10 cellular contexts compared by ENCODE assay signal in genomic region chr11:69008774-69009440, GRCh38. TPM values are rescaled to one million over a fixed set of nuclear protein-coding genes. Genes with fewer than 3 reads are reported as not detected.
A peak's percentile ranks its signal among the peaks of the same experiment; 100 is the strongest.
DNase-seq lines count a peak whose midpoint lies in the region; ATAC-seq, FAIRE-seq and TF ChIP-seq lines count a peak whose summit lies in the region.
"Had no signal": no experiment of that assay in that cellular context is flagged by ENCODE, and none has a peak within 500 bp of the region (broad histone marks: within the 10 kb centered on the region; RNA-seq: fewer than 3 reads in every experiment).

No MANE protein-coding gene starts in this region.

- no peak overlapping the region; a peak in 1 of 4 replicates for H3K9ac ChIP-seq in K562 (ENCODE audit: insufficient read depth in 1 of 2, low read depth in 2 of 2, low read length in 2 of 2)
- H3K9ac ChIP-seq in kidney (ENCODE audit: low read length in 2 of 2), result peak overlapping the region in 1 of 2 donors; percentile 26

- H3K4me3 ChIP-seq in K562 (no peak overlapping the region), kidney (ENCODE audit: low read length in 2 of 2) (no peak overlapping the region), suprapubic skin (no peak overlapping the region)

- intact Hi-C loops in K562 (cut with micrococcal nuclease), result no loop called here
- intact Hi-C loops in kidney (cut with DNase I), result no loop called here

- WGBS in K562 (ENCODE audit: insufficient coverage, low coverage, missing lambda C conversion rate), result 6% methylated on average over 16 of the region's 16 CpGs
- WGBS in suprapubic skin, result 37% methylated on average over 13 of the region's 16 CpGs

- POLR2A ChIA-PET in K562 (lab: Yijun Ruan, JAX), result no interaction called here

- DNase-seq in HS-5 (ENCODE audit: low read depth) (peak; percentile 95), K562 (ENCODE audit: extremely low read depth in 1 of 4, low spot score in 3 of 4) (peak; percentile 63 to 76 (median 72)), kidney (peak; percentile 96), suprapubic skin (ENCODE audit: low spot score in 2 of 2) (peak; percentile 91), NCI-H128 (lab: John Stamatoyannopoulos, UW; ENCODE audit: unreplicated experiment) (no peak)
- no peak for DNase-seq in stimulated activated CD4-positive, alpha-beta T cell treated with anti-CD3 and anti-CD28 coated beads, Interleukin-2, amount 100 ng/mL, for 24 hours
- DNase-seq in activated effector memory CD4-positive, alpha-beta T cell treated with Interleukin-2 at 50 U/mL for 16 hours, result no peak

- H3K9me3 ChIP-seq in K562 (replicated peaks; ENCODE audit: control insufficient read depth, insufficient read depth, low read depth, low read length), result no peaks in the 10 kb centered on the region
- no peaks in the 10 kb centered on the region for H3K9me3 ChIP-seq in kidney (ENCODE audit: control insufficient read depth in 1 of 2, low read length in 2 of 2)
- H3K9me3 ChIP-seq in suprapubic skin, result no peaks in the 10 kb centered on the region

- H3K4me1 ChIP-seq in K562 (replicated peaks in 1 of 2; ENCODE audit: control insufficient read depth in 2 of 2, insufficient read depth in 2 of 2, low read length in 2 of 2) (peaks cover 0 to 56% of the 10 kb centered on the region in 2 experiments; a peak in 3 of 5 replicates), kidney (ENCODE audit: control insufficient read depth in 1 of 2, insufficient read depth in 1 of 2, low read depth in 1 of 2, low read length in 2 of 2) (peaks cover 20 to 32% of the 10 kb centered on the region in 2 donors), suprapubic skin (peaks cover 62% of the 10 kb centered on the region)

- TF ChIP-seq CTCF in K562 (IDR thresholded peaks at IDR 0.05 in 2 of 3, conservative IDR thresholded peaks at IDR 0.05 in 1 of 3; ENCODE audit: insufficient read depth in 2 of 3, low read depth in 1 of 3, low read length in 3 of 3) (no peak), kidney (IDR thresholded peaks at IDR 0.05; ENCODE audit: borderline replicate concordance, extremely low read depth, insufficient read depth) (no peak), suprapubic skin (IDR thresholded peaks at IDR 0.05) (no peak)

- in situ Hi-C loops in K562 (cut with MboI), result no loop called here

- TF ChIP-seq POLR2A in K562 (conservative IDR thresholded peaks at IDR 0.05) (no peak), suprapubic skin (IDR thresholded peaks at IDR 0.05) (no peak)

- H3K9me1 ChIP-seq in K562 (ENCODE audit: control insufficient read depth, insufficient read depth, low read length), result peaks cover 3% of the 10 kb centered on the region

- no peak for TF ChIP-seq RAD21 in K562 (CRISPR knock-in tag; conservative IDR thresholded peaks at IDR 0.05 in 1 of 2, IDR thresholded peaks at IDR 0.05 in 1 of 2)

- no peak for TF ChIP-seq EP300 in K562 (IDR thresholded peaks at IDR 0.05; ENCODE audit: low read length)
- TF ChIP-seq EP300 in suprapubic skin (IDR thresholded peaks at IDR 0.05), result no peak

- H3K79me2 ChIP-seq in K562 (ENCODE audit: control insufficient read depth, insufficient read depth, low read length), result no peaks in the 10 kb centered on the region

- no peak overlapping the region for H2AFZ ChIP-seq in K562 (ENCODE audit: low read depth, low read length)

- ATAC-seq in K562 (peak; percentile 59), HG02840 (IDR thresholded peaks at IDR 0.05; ENCODE audit: low FRiP score, unreplicated experiment) (no peak)

- H3K27me3 ChIP-seq in K562 (ENCODE audit: control insufficient read depth in 2 of 2, insufficient read depth in 2 of 2, low read length in 2 of 2) (peaks cover 51 to 88% of the 10 kb centered on the region in 2 experiments), suprapubic skin (peaks cover 29% of the 10 kb centered on the region)

- H3K27ac ChIP-seq in K562 (ENCODE audit: extremely low read depth, low read depth, low read length), result no peak overlapping the region
- peak overlapping the region; percentile 83 for H3K27ac ChIP-seq in kidney (ENCODE audit: low read depth in 2 of 2, low read length in 2 of 2)
- peak overlapping the region; percentile 80 for H3K27ac ChIP-seq in suprapubic skin

- peaks cover 23% of the 10 kb centered on the region for H4K20me1 ChIP-seq in K562 (replicated peaks; ENCODE audit: control insufficient read depth, insufficient read depth, low read length)

- CTCF ChIA-PET in K562 (lab: Yijun Ruan, JAX; ENCODE audit: low intra/inter-chr PET ratio), result no interaction called here

- H3K36me3 ChIP-seq in K562 (ENCODE audit: control insufficient read depth, insufficient read depth, low read length) (no peaks in the 10 kb centered on the region), kidney (ENCODE audit: control insufficient read depth in 1 of 2, insufficient read depth in 2 of 2, low read length in 2 of 2) (no peaks in the 10 kb centered on the region), suprapubic skin (no peaks in the 10 kb centered on the region)

- FAIRE-seq in K562 (lab: Jason Lieb, UNC) (no peak), kidney (lab: Jason Lieb, UNC) (no peak)

- no TSS peak for BruUV-seq in K562 (replicated peaks; lab: Mats Ljungman, UMichigan)

- no peak overlapping the region for H3K4me2 ChIP-seq in K562 (ENCODE audit: insufficient read depth, low read length)

TF ChIP-seq in K562, 482 proteins besides CTCF, POLR2A, EP300 and RAD21 (continues in another document):
- TF ChIP-seq JUN (IDR thresholded peaks at IDR 0.05; ENCODE audit: borderline replicate concordance, low read depth, low read length) (0 out of 2 replicates have a peak, but pooled peaks have one; percentile 19), JUN (CRISPR knock-in tag; IDR thresholded peaks at IDR 0.05; ENCODE audit: borderline replicate concordance) (no peak), SNAPC5 (CRISPR knock-in tag; IDR thresholded peaks at IDR 0.05) (no peak)

RNA-seq across cellular contexts. Expression of gene MRGPRF, which starts 4.1 kb away (rescaled TPM):
- not detected in 2 replicates for total RNA-seq in K562 (2011; cell fraction: chromatin; rRNA removed; ENCODE audit: low replicate concordance)
- total RNA-seq in K562 (2011; cell fraction: nucleolus; rRNA removed), result not detected in 2 replicates
- not detected in 2 replicates for total RNA-seq in K562 (2011; cell fraction: nucleoplasm; rRNA removed)
- not detected in 2 replicates for total RNA-seq in K562 (2014; rRNA removed)
- total RNA-seq in K562 (2014; rRNA removed; fragmentation: Illumina TruSeq; extraction: Trizol), result not detected in 2 replicates
- not detected in 2 replicates for total RNA-seq in K562 (2015; rRNA removed; fragmentation: Illumina TruSeq; extraction: Trizol)
- 0.07 TPM in 1 of 2 replicates, not detected in the other for total RNA-seq in K562 (2021)
- polyA plus RNA-seq in K562 (2011; rRNA removed), result not detected in 2 replicates
- polyA plus RNA-seq in K562 (2011; cell fraction: cytosol; rRNA removed), result not detected in 2 replicates
- not detected in 2 replicates for polyA plus RNA-seq in K562 (2011; cell fraction: nucleus; rRNA removed)
- polyA plus RNA-seq in K562 (2012), result not detected in 2 replicates
- not detected in 2 replicates for polyA plus RNA-seq in K562 (2014; fragmentation: Illumina TruSeq; extraction: Trizol)
- polyA plus RNA-seq in K562 (2014; fragmentation: Nextera tagmentation; extraction: Ambion mirVana), result not detected
- not detected in 2 replicates for polyA plus RNA-seq in K562 (2014; rRNA removed)
- polyA minus RNA-seq in K562 (2011; rRNA and poly(A)+ RNA removed), result not detected in 2 replicates
- not detected in 2 replicates for polyA minus RNA-seq in K562 (2011; cell fraction: cytosol; rRNA and poly(A)+ RNA removed)
- not detected in 2 replicates for polyA minus RNA-seq in K562 (2011; cell fraction: nucleus; rRNA and poly(A)+ RNA removed)
- total RNA-seq in kidney, result 9.3 TPM
- polyA plus RNA-seq in kidney (ENCODE audit: insufficient read depth, low read depth, low replicate concordance), result 19.0 TPM
- total RNA-seq in suprapubic skin, result 1 to 10 TPM; 2.0 to 9.8 (median 4.8) TPM
- total RNA-seq: T-helper 2 cell treated with Interferon-gamma antibody and Interleukin-4, amounts not matched to agents 100 ng/mL and 5 ng/mL, for 36 hours had no signal

RNA-seq across cellular contexts. Expression of gene MRGPRD, which starts 28.1 kb away (rescaled TPM):
- total RNA-seq in K562 (2011; cell fraction: chromatin; rRNA removed; ENCODE audit: low replicate concordance), result not detected in 2 replicates
- total RNA-seq in K562 (2011; cell fraction: nucleolus; rRNA removed), result not detected in 2 replicates
- not detected in 2 replicates for total RNA-seq in K562 (2011; cell fraction: nucleoplasm; rRNA removed)
- not detected in 2 replicates for total RNA-seq in K562 (2014; rRNA removed)
- total RNA-seq in K562 (2014; rRNA removed; fragmentation: Illumina TruSeq; extraction: Trizol), result not detected in 2 replicates
- not detected in 2 replicates for total RNA-seq in K562 (2015; rRNA removed; fragmentation: Illumina TruSeq; extraction: Trizol)
- total RNA-seq in K562 (2021), result not detected in 2 replicates
- not detected in 2 replicates for polyA plus RNA-seq in K562 (2011; rRNA removed)
- polyA plus RNA-seq in K562 (2011; cell fraction: cytosol; rRNA removed), result not detected in 2 replicates
- not detected in 2 replicates for polyA plus RNA-seq in K562 (2011; cell fraction: nucleus; rRNA removed)
- not detected in 2 replicates for polyA plus RNA-seq in K562 (2012)
- not detected in 2 replicates for polyA plus RNA-seq in K562 (2014; fragmentation: Illumina TruSeq; extraction: Trizol)
- not detected for polyA plus RNA-seq in K562 (2014; fragmentation: Nextera tagmentation; extraction: Ambion mirVana)
- not detected in 2 replicates for polyA plus RNA-seq in K562 (2014; rRNA removed)
- not detected in 2 replicates for polyA minus RNA-seq in K562 (2011; rRNA and poly(A)+ RNA removed)
- polyA minus RNA-seq in K562 (2011; cell fraction: cytosol; rRNA and poly(A)+ RNA removed), result not detected in 2 replicates
- not detected in 2 replicates for polyA minus RNA-seq in K562 (2011; cell fraction: nucleus; rRNA and poly(A)+ RNA removed)
- total RNA-seq in kidney, result not detected
- not detected for polyA plus RNA-seq in kidney (ENCODE audit: insufficient read depth, low read depth, low replicate concordance)
- total RNA-seq in suprapubic skin, result not detected
- total RNA-seq: T-helper 2 cell treated with Interferon-gamma antibody and Interleukin-4, amounts not matched to agents 100 ng/mL and 5 ng/mL, for 36 hours; temporal lobe had no signal

RNA-seq across cellular contexts. Expression of gene TPCN2, which starts 39.8 kb away (rescaled TPM):
- total RNA-seq in K562 (2011; cell fraction: chromatin; rRNA removed; ENCODE audit: low replicate concordance), result 40.8 and 84.4 TPM in 2 replicates
- total RNA-seq in K562 (2011; cell fraction: nucleolus; rRNA removed), result 45.5 and 52.4 TPM in 2 replicates
- total RNA-seq in K562 (2011; cell fraction: nucleoplasm; rRNA removed), result 44.5 and 47.8 TPM in 2 replicates
- total RNA-seq in K562 (2014; rRNA removed) (4.6 and 4.9 TPM in 2 replicates), K562 (2014; rRNA removed; fragmentation: Illumina TruSeq; extraction: Trizol) (2.3 and 2.8 TPM in 2 replicates), K562 (2015; rRNA removed; fragmentation: Illumina TruSeq; extraction: Trizol) (3.1 and 3.2 TPM in 2 replicates), K562 (2021) (9.2 and 10.2 TPM in 2 replicates), kidney (22.4 TPM), suprapubic skin (10 to 100 TPM in 3 of 4 donors, 1 to 10 TPM in 1; 8.4 to 30.3 (median 24.4) TPM)
- polyA plus RNA-seq in K562 (2011; rRNA removed) (5.5 and 5.9 TPM in 2 replicates), K562 (2014; fragmentation: Illumina TruSeq; extraction: Trizol) (5.0 and 5.7 TPM in 2 replicates), K562 (2014; fragmentation: Nextera tagmentation; extraction: Ambion mirVana) (under 1 TPM; 0.66 to 0.82 TPM), K562 (2014; rRNA removed) (7.0 and 9.3 TPM in 2 replicates), kidney (ENCODE audit: insufficient read depth, low read depth, low replicate concordance) (12.9 TPM)
- 5.8 TPM in 2 replicates for polyA plus RNA-seq in K562 (2011; cell fraction: cytosol; rRNA removed)
- 49.5 and 65.9 TPM in 2 replicates for polyA plus RNA-seq in K562 (2011; cell fraction: nucleus; rRNA removed)
- polyA plus RNA-seq in K562 (2012), result 6.3 and 8.7 TPM in 2 replicates
- polyA minus RNA-seq in K562 (2011; rRNA and poly(A)+ RNA removed), result 4.1 and 5.0 TPM in 2 replicates
- 6.3 and 6.4 TPM in 2 replicates for polyA minus RNA-seq in K562 (2011; cell fraction: cytosol; rRNA and poly(A)+ RNA removed)
- polyA minus RNA-seq in K562 (2011; cell fraction: nucleus; rRNA and poly(A)+ RNA removed), result 15.0 and 17.4 TPM in 2 replicates

Comparison
In these comparisons a context has a peak if more than half of its experiments do, and no peak if none do; other contexts are left out.
1. DNase-seq: peak in HS-5 (single experiment), K562 (4 of 4), kidney (single experiment) and suprapubic skin (2 of 2); none in stimulated activated CD4-positive, alpha-beta T cell treated with anti-CD3 and anti-CD28 coated beads, Interleukin-2, amount 100 ng/mL, for 24 hours (0 of 2), NCI-H128 (single experiment) and activated effector memory CD4-positive, alpha-beta T cell treated with Interleukin-2 at 50 U/mL for 16 hours (single experiment).